In genomic region chr15:31468911-31469800, GRCh38 we compare ENCODE assay signal across 26 cellular contexts.
DNase-seq lines count a peak whose midpoint lies in the region; ATAC-seq, FAIRE-seq and TF ChIP-seq lines count a peak whose summit lies in the region.
"Had no signal": no experiment of that assay in that cellular context is flagged by ENCODE, and none has a peak within 500 bp of the region (broad histone marks: within the 10 kb centered on the region; RNA-seq: fewer than 3 reads in every experiment).

No MANE protein-coding gene starts in this region.

- intact Hi-C loops in kidney (cut with DNase I) (no loop called here), posterior vena cava (cut with DNase I) (no loop called here)

- H3K9me3 ChIP-seq in endodermal cell (ENCODE audit: control insufficient read depth, low read length): no peaks in the 10 kb centered on the region
- no peaks in the 10 kb centered on the region for H3K9me3 ChIP-seq in kidney (ENCODE audit: control insufficient read depth in 1 of 2, low read length in 2 of 2)
- H3K9me3 ChIP-seq in WERI-Rb-1 (ENCODE audit: severe bottlenecking): no peaks in the 10 kb centered on the region
- H3K9me3 ChIP-seq: A549; BLaER1 treated with 17β-estradiol and CSF1 and Interleukin-3, amounts not matched to agents 10 nM and 100 nM; HAP-1 had no signal

- no peak for FAIRE-seq in kidney (lab: Jason Lieb, UNC)
- FAIRE-seq: A549, D721Med, GM18507, HTR-8/SVneo, K562 had no signal

- no peak overlapping the region for H3K9ac ChIP-seq in endodermal cell (ENCODE audit: extremely low read depth, low read length, poor library complexity, severe bottlenecking)
- no peak overlapping the region for H3K9ac ChIP-seq in kidney (ENCODE audit: low read length in 2 of 2)
- H3K9ac ChIP-seq: BLaER1 treated with 17β-estradiol and CSF1 and Interleukin-3, amounts not matched to agents 10 nM and 100 nM had no signal

- no peak for ATAC-seq in GM18867 (IDR thresholded peaks at IDR 0.05; ENCODE audit: unreplicated experiment)
- ATAC-seq: A549, GM23338, K562, Panc1 had no signal

- no peaks in the 10 kb centered on the region for H3K4me1 ChIP-seq in endodermal cell (ENCODE audit: control insufficient read depth, insufficient read depth, low read length)
- H3K4me1 ChIP-seq in kidney (ENCODE audit: control insufficient read depth in 1 of 2, insufficient read depth in 1 of 2, low read depth in 1 of 2, low read length in 2 of 2): peaks cover 8 to 9% of the 10 kb centered on the region in 2 donors
- H3K4me1 ChIP-seq: HAP-1 had no signal

- no peak overlapping the region for H3K4me3 Mint-ChIP-seq in endodermal cell
- H3K4me3 Mint-ChIP-seq: CD4-positive, alpha-beta T cell; GM23338; HFFc6 had no signal

- H3K36me3 Mint-ChIP-seq in endodermal cell (ENCODE audit: low read depth): no peaks in the 10 kb centered on the region

- no peak overlapping the region for H3K27ac Mint-ChIP-seq in endodermal cell
- H3K27ac Mint-ChIP-seq: CD4-positive, alpha-beta T cell; GM23338; HFFc6 had no signal

- 91 to 92% methylated on average over 9 to 24 of the region's 24 CpGs for WGBS in endodermal cell (ENCODE audit: insufficient coverage in 1 of 2, insufficient read length in 1 of 2), 2 experiments

- peaks cover 4% of the 10 kb centered on the region for H3K27me3 Mint-ChIP-seq in endodermal cell (ENCODE audit: insufficient read depth)
- H3K27me3 Mint-ChIP-seq: CD4-positive, alpha-beta T cell had no signal

- H3K27ac ChIP-seq in endodermal cell (ENCODE audit: low read depth, low read length) (no peak overlapping the region), kidney (ENCODE audit: low read depth in 2 of 2, low read length in 2 of 2) (no peak overlapping the region), WERI-Rb-1 (no peak overlapping the region)
- H3K27ac ChIP-seq: A549; BLaER1 treated with 17β-estradiol and CSF1 and Interleukin-3, amounts not matched to agents 10 nM and 100 nM; RWPE1 had no signal

- no peak overlapping the region for H3K4me3 ChIP-seq in endodermal cell (ENCODE audit: low read length)
- H3K4me3 ChIP-seq in kidney (ENCODE audit: low read length in 2 of 2): no peak overlapping the region
- no peak overlapping the region for H3K4me3 ChIP-seq in WERI-Rb-1 (ENCODE audit: low read depth, low read length)
- H3K4me3 ChIP-seq: A549; BLaER1 treated with 17β-estradiol and CSF1 and Interleukin-3, amounts not matched to agents 10 nM and 100 nM; GM23338; HAP-1; K562 had no signal

- DNase-seq in activated effector memory CD4-positive, alpha-beta T cell treated with anti-CD3 and anti-CD28 coated beads, Interleukin-2, amount 50 U/mL, for 16 hours: peak; percentile 54
- no peak for DNase-seq in activated effector memory CD4-positive, alpha-beta T cell treated with Interleukin-2 at 50 U/mL for 16 hours
- DNase-seq in endodermal cell (peak; percentile 28), kidney (peak; percentile 68), posterior vena cava (ENCODE audit: low spot score) (peak; percentile 67), WERI-Rb-1 (no peak)
- DNase-seq: AML-193; CD4-positive, alpha-beta T cell; HFFc6; Kasumi-1; NCI-H1436; NCI-H187; NCI-H345; NCI-H510A treated with DMSO at 0.1 percent for 48 hours; SIG-M5 had no signal

- H3K9me3 Mint-ChIP-seq in endodermal cell: no peaks in the 10 kb centered on the region
- H3K9me3 Mint-ChIP-seq: CD4-positive, alpha-beta T cell; GM23338; HFFc6 had no signal

- no peaks in the 10 kb centered on the region for H3K27me3 ChIP-seq in endodermal cell (ENCODE audit: control insufficient read depth, insufficient read depth, low read length, poor library complexity, severe bottlenecking)
- H3K27me3 ChIP-seq in WERI-Rb-1 (ENCODE audit: insufficient read depth, low read depth, severe bottlenecking): no peaks in the 10 kb centered on the region
- H3K27me3 ChIP-seq: BLaER1 treated with 17β-estradiol and CSF1 and Interleukin-3, amounts not matched to agents 10 nM and 100 nM had no signal

- H3K36me3 ChIP-seq in endodermal cell (ENCODE audit: control insufficient read depth, insufficient read depth, low read length): no peaks in the 10 kb centered on the region
- H3K36me3 ChIP-seq in kidney (ENCODE audit: control insufficient read depth in 1 of 2, insufficient read depth in 2 of 2, low read length in 2 of 2): no peaks in the 10 kb centered on the region
- no peaks in the 10 kb centered on the region for H3K36me3 ChIP-seq in WERI-Rb-1
- H3K36me3 ChIP-seq: BLaER1 treated with 17β-estradiol and CSF1 and Interleukin-3, amounts not matched to agents 10 nM and 100 nM; HAP-1 had no signal

- H3K4me1 Mint-ChIP-seq in endodermal cell: no peaks in the 10 kb centered on the region

- TF ChIP-seq CTCF in endodermal cell (conservative IDR thresholded peaks at IDR 0.05) (no peak), kidney (IDR thresholded peaks at IDR 0.05; ENCODE audit: borderline replicate concordance, extremely low read depth, insufficient read depth) (no peak), WERI-Rb-1 (IDR thresholded peaks at IDR 0.05; ENCODE audit: low read depth, low read length) (no peak)

Comparison
In these comparisons a context has a peak if more than half of its experiments do, and no peak if none do; other contexts are left out.
1. DNase-seq: peak in activated effector memory CD4-positive, alpha-beta T cell treated with anti-CD3 and anti-CD28 coated beads, Interleukin-2, amount 50 U/mL, for 16 hours (single experiment), endodermal cell (single experiment), kidney (single experiment) and posterior vena cava (single experiment); none in activated effector memory CD4-positive, alpha-beta T cell treated with Interleukin-2 at 50 U/mL for 16 hours (single experiment) and WERI-Rb-1 (single experiment).